2 cellular contexts compared by ENCODE assay signal in the genomic region with DNA sequence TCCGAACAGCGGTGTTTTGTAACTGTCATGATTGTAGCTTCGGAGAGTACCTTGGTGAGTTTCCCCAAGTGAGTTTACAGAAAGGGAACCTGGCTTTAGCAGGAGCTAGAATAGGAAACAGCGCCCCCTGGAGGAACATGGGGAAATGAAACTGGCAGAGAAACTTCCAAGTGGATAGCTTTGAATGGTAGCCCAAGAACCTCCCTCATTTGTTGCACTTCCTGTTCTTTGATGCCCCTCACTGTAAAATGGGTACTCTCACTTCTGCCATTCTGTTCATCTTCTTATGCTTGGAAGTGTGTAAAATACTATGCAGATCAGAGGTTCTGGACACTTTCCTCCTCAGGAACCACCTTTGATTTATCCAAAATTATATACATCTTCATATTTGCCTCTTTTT.
TF ChIP-seq lines count a peak whose summit lies in the region.

No MANE protein-coding gene starts in this region.

TF ChIP-seq in HCT116, 20 proteins besides CTCF, POLR2A, EP300 and RAD21:
- TF ChIP-seq POLR2AphosphoS5 (IDR thresholded peaks at IDR 0.05; ENCODE audit: low read depth, low read length): no peak
- TF ChIP-seq ELF1 (IDR thresholded peaks at IDR 0.05; ENCODE audit: borderline replicate concordance, low read depth): peak; percentile 41
- peak; percentile 61 for TF ChIP-seq TCF7L2 (IDR thresholded peaks at IDR 0.05; ENCODE audit: borderline replicate concordance, extremely low read depth, insufficient read depth, insufficient read length)

TF ChIP-seq in K562, 482 proteins besides CTCF, POLR2A, EP300 and RAD21 (continues in another document):
- TF ChIP-seq, protein P1, sequence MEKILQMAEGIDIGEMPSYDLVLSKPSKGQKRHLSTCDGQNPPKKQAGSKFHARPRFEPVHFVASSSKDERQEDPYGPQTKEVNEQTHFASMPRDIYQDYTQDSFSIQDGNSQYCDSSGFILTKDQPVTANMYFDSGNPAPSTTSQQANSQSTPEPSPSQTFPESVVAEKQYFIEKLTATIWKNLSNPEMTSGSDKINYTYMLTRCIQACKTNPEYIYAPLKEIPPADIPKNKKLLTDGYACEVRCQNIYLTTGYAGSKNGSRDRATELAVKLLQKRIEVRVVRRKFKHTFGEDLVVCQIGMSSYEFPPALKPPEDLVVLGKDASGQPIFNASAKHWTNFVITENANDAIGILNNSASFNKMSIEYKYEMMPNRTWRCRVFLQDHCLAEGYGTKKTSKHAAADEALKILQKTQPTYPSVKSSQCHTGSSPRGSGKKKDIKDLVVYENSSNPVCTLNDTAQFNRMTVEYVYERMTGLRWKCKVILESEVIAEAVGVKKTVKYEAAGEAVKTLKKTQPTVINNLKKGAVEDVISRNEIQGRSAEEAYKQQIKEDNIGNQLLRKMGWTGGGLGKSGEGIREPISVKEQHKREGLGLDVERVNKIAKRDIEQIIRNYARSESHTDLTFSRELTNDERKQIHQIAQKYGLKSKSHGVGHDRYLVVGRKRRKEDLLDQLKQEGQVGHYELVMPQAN (IDR thresholded peaks at IDR 0.05; ENCODE audit: borderline replicate concordance): no peak
- TF ChIP-seq U2AF1 (optimal IDR thresholded peaks at IDR 0.05; ENCODE audit: low read depth, low read length): no peak
- TF ChIP-seq, protein P2, sequence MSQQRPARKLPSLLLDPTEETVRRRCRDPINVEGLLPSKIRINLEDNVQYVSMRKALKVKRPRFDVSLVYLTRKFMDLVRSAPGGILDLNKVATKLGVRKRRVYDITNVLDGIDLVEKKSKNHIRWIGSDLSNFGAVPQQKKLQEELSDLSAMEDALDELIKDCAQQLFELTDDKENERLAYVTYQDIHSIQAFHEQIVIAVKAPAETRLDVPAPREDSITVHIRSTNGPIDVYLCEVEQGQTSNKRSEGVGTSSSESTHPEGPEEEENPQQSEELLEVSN (IDR thresholded peaks at IDR 0.05; ENCODE audit: borderline replicate concordance in 1 of 2, extremely low read depth in 1 of 2, insufficient read depth in 1 of 2, insufficient read length in 1 of 2, low read depth in 1 of 2, low read length in 1 of 2, poor library complexity in 1 of 2, severe bottlenecking in 1 of 2): no peak
- TF ChIP-seq CC2D1A (IDR thresholded peaks at IDR 0.05): peak; percentile 77
- TF ChIP-seq, protein P3, sequence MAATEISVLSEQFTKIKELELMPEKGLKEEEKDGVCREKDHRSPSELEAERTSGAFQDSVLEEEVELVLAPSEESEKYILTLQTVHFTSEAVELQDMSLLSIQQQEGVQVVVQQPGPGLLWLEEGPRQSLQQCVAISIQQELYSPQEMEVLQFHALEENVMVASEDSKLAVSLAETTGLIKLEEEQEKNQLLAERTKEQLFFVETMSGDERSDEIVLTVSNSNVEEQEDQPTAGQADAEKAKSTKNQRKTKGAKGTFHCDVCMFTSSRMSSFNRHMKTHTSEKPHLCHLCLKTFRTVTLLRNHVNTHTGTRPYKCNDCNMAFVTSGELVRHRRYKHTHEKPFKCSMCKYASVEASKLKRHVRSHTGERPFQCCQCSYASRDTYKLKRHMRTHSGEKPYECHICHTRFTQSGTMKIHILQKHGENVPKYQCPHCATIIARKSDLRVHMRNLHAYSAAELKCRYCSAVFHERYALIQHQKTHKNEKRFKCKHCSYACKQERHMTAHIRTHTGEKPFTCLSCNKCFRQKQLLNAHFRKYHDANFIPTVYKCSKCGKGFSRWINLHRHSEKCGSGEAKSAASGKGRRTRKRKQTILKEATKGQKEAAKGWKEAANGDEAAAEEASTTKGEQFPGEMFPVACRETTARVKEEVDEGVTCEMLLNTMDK (IDR thresholded peaks at IDR 0.05; ENCODE audit: borderline replicate concordance, insufficient read depth, low read depth, low read length, poor library complexity, severe bottlenecking): peak; percentile 11
- 0 out of 4 replicates have a peak, but pooled peaks of 1 of the 2 experiments have one; percentile 51 for TF ChIP-seq ARNT (IDR thresholded peaks at IDR 0.05)
- TF ChIP-seq NFYB (IDR thresholded peaks at IDR 0.05; ENCODE audit: extremely low read depth, insufficient read length): no peak
- no peak for TF ChIP-seq SIN3B (IDR thresholded peaks at IDR 0.05; ENCODE audit: low read depth)
- TF ChIP-seq GABPA (tag; conservative IDR thresholded peaks at IDR 0.05; ENCODE audit: low read depth): 0 out of 2 replicates have a peak, but pooled peaks have one; percentile 10
- no peak for TF ChIP-seq SAFB2 (IDR thresholded peaks at IDR 0.05; ENCODE audit: borderline replicate concordance, low read depth, low read length, severe bottlenecking)
- TF ChIP-seq, protein P4, sequence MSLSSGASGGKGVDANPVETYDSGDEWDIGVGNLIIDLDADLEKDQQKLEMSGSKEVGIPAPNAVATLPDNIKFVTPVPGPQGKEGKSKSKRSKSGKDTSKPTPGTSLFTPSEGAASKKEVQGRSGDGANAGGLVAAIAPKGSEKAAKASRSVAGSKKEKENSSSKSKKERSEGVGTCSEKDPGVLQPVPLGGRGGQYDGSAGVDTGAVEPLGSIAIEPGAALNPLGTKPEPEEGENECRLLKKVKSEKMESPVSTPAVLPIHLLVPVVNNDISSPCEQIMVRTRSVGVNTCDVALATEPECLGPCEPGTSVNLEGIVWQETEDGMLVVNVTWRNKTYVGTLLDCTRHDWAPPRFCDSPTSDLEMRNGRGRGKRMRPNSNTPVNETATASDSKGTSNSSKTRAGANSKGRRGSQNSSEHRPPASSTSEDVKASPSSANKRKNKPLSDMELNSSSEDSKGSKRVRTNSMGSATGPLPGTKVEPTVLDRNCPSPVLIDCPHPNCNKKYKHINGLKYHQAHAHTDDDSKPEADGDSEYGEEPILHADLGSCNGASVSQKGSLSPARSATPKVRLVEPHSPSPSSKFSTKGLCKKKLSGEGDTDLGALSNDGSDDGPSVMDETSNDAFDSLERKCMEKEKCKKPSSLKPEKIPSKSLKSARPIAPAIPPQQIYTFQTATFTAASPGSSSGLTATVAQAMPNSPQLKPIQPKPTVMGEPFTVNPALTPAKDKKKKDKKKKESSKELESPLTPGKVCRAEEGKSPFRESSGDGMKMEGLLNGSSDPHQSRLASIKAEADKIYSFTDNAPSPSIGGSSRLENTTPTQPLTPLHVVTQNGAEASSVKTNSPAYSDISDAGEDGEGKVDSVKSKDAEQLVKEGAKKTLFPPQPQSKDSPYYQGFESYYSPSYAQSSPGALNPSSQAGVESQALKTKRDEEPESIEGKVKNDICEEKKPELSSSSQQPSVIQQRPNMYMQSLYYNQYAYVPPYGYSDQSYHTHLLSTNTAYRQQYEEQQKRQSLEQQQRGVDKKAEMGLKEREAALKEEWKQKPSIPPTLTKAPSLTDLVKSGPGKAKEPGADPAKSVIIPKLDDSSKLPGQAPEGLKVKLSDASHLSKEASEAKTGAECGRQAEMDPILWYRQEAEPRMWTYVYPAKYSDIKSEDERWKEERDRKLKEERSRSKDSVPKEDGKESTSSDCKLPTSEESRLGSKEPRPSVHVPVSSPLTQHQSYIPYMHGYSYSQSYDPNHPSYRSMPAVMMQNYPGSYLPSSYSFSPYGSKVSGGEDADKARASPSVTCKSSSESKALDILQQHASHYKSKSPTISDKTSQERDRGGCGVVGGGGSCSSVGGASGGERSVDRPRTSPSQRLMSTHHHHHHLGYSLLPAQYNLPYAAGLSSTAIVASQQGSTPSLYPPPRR (CRISPR knock-in tag; IDR thresholded peaks at IDR 0.05; ENCODE audit: borderline replicate concordance): no peak
- no peak for TF ChIP-seq RUNX1 (IDR thresholded peaks at IDR 0.05; ENCODE audit: low read depth)
- peak; percentile 95 for TF ChIP-seq SMC3 (conservative IDR thresholded peaks at IDR 0.05; ENCODE audit: insufficient read depth, low read depth, low read length)
- TF ChIP-seq ZFP1 (CRISPR knock-in tag; IDR thresholded peaks at IDR 0.05): no peak
- TF ChIP-seq ZFP36 (IDR thresholded peaks at IDR 0.05; ENCODE audit: low read depth, low read length, partially characterized antibody): peak; percentile 7
- no peak for TF ChIP-seq KLF1 (tag; IDR thresholded peaks at IDR 0.05)
- TF ChIP-seq STAG1 (CRISPR knock-in tag; IDR thresholded peaks at IDR 0.05; ENCODE audit: borderline replicate concordance): peak; percentile 59; the same call in 1 of the 2 replicates
- no peak for TF ChIP-seq ZNF253 (CRISPR knock-in tag; conservative IDR thresholded peaks at IDR 0.05)
- TF ChIP-seq MECOM (CRISPR knock-in tag; IDR thresholded peaks at IDR 0.05): no peak
- TF ChIP-seq ARID2 (IDR thresholded peaks at IDR 0.05): peak; percentile 88
- no peak for TF ChIP-seq MTF1 (CRISPR knock-in tag; IDR thresholded peaks at IDR 0.05; ENCODE audit: borderline replicate concordance)
- TF ChIP-seq, protein P5, sequence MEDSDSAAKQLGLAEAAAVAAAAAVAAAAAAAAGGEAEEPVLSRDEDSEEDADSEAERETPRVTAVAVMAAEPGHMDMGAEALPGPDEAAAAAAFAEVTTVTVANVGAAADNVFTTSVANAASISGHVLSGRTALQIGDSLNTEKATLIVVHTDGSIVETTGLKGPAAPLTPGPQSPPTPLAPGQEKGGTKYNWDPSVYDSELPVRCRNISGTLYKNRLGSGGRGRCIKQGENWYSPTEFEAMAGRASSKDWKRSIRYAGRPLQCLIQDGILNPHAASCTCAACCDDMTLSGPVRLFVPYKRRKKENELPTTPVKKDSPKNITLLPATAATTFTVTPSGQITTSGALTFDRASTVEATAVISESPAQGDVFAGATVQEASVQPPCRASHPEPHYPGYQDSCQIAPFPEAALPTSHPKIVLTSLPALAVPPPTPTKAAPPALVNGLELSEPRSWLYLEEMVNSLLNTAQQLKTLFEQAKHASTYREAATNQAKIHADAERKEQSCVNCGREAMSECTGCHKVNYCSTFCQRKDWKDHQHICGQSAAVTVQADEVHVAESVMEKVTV (CRISPR knock-in tag; IDR thresholded peaks at IDR 0.05): peak; percentile 91
- TF ChIP-seq, protein P6, sequence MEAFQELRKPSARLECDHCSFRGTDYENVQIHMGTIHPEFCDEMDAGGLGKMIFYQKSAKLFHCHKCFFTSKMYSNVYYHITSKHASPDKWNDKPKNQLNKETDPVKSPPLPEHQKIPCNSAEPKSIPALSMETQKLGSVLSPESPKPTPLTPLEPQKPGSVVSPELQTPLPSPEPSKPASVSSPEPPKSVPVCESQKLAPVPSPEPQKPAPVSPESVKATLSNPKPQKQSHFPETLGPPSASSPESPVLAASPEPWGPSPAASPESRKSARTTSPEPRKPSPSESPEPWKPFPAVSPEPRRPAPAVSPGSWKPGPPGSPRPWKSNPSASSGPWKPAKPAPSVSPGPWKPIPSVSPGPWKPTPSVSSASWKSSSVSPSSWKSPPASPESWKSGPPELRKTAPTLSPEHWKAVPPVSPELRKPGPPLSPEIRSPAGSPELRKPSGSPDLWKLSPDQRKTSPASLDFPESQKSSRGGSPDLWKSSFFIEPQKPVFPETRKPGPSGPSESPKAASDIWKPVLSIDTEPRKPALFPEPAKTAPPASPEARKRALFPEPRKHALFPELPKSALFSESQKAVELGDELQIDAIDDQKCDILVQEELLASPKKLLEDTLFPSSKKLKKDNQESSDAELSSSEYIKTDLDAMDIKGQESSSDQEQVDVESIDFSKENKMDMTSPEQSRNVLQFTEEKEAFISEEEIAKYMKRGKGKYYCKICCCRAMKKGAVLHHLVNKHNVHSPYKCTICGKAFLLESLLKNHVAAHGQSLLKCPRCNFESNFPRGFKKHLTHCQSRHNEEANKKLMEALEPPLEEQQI (IDR thresholded peaks at IDR 0.05): no peak
- TF ChIP-seq, protein P7, sequence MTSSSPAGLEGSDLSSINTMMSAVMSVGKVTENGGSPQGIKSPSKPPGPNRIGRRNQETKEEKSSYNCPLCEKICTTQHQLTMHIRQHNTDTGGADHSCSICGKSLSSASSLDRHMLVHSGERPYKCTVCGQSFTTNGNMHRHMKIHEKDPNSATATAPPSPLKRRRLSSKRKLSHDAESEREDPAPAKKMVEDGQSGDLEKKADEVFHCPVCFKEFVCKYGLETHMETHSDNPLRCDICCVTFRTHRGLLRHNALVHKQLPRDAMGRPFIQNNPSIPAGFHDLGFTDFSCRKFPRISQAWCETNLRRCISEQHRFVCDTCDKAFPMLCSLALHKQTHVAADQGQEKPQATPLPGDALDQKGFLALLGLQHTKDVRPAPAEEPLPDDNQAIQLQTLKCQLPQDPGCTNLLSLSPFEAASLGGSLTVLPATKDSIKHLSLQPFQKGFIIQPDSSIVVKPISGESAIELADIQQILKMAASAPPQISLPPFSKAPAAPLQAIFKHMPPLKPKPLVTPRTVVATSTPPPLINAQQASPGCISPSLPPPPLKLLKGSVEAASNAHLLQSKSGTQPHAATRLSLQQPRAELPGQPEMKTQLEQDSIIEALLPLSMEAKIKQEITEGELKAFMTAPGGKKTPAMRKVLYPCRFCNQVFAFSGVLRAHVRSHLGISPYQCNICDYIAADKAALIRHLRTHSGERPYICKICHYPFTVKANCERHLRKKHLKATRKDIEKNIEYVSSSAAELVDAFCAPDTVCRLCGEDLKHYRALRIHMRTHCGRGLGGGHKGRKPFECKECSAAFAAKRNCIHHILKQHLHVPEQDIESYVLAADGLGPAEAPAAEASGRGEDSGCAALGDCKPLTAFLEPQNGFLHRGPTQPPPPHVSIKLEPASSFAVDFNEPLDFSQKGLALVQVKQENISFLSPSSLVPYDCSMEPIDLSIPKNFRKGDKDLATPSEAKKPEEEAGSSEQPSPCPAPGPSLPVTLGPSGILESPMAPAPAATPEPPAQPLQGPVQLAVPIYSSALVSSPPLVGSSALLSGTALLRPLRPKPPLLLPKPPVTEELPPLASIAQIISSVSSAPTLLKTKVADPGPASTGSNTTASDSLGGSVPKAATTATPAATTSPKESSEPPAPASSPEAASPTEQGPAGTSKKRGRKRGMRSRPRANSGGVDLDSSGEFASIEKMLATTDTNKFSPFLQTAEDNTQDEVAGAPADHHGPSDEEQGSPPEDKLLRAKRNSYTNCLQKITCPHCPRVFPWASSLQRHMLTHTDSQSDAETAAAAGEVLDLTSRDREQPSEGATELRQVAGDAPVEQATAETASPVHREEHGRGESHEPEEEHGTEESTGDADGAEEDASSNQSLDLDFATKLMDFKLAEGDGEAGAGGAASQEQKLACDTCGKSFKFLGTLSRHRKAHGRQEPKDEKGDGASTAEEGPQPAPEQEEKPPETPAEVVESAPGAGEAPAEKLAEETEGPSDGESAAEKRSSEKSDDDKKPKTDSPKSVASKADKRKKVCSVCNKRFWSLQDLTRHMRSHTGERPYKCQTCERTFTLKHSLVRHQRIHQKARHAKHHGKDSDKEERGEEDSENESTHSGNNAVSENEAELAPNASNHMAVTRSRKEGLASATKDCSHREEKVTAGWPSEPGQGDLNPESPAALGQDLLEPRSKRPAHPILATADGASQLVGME (CRISPR knock-in tag; IDR thresholded peaks at IDR 0.05): no peak
- 0 out of 2 replicates have a peak, but pooled peaks have one; percentile 31 for TF ChIP-seq TEAD4 (IDR thresholded peaks at IDR 0.05; ENCODE audit: low read length)
- TF ChIP-seq TEAD4 (CRISPR knock-in tag; IDR thresholded peaks at IDR 0.05; ENCODE audit: borderline replicate concordance): no peak
- no peak for TF ChIP-seq KAT8 (IDR thresholded peaks at IDR 0.05; ENCODE audit: low read depth)
- TF ChIP-seq SPI1 (IDR thresholded peaks at IDR 0.05; ENCODE audit: borderline replicate concordance, low read depth, low read length): peak; percentile 92
- no peak for TF ChIP-seq ZNF561 (CRISPR knock-in tag; conservative IDR thresholded peaks at IDR 0.05)
- TF ChIP-seq CBFA2T3 (IDR thresholded peaks at IDR 0.05): no peak
- 0 out of 2 replicates have a peak, but pooled peaks have one; percentile 28 for TF ChIP-seq JUND (IDR thresholded peaks at IDR 0.05; ENCODE audit: borderline replicate concordance, low read depth, low read length)
- no peak; the same call in 2 of the 3 replicates for TF ChIP-seq JUND (tag; IDR thresholded peaks at IDR 0.05; ENCODE audit: borderline replicate concordance, low read depth, low read length)
- TF ChIP-seq ZNF76 (CRISPR knock-in tag; IDR thresholded peaks at IDR 0.05; ENCODE audit: borderline replicate concordance): no peak
- TF ChIP-seq MAZ (CRISPR knock-in tag; conservative IDR thresholded peaks at IDR 0.05 in 1 of 2, IDR thresholded peaks at IDR 0.05 in 1 of 2): peak in 1 of 2 experiments; percentile 56; a peak in 1 of 4 replicates
- no peak for TF ChIP-seq ZC3H4 (CRISPR knock-in tag; IDR thresholded peaks at IDR 0.05; ENCODE audit: borderline replicate concordance)
- no peak for TF ChIP-seq NR4A1 (CRISPR knock-in tag; IDR thresholded peaks at IDR 0.05)
- TF ChIP-seq NR4A1 (tag; IDR thresholded peaks at IDR 0.05): no peak
